In the genomic region with DNA sequence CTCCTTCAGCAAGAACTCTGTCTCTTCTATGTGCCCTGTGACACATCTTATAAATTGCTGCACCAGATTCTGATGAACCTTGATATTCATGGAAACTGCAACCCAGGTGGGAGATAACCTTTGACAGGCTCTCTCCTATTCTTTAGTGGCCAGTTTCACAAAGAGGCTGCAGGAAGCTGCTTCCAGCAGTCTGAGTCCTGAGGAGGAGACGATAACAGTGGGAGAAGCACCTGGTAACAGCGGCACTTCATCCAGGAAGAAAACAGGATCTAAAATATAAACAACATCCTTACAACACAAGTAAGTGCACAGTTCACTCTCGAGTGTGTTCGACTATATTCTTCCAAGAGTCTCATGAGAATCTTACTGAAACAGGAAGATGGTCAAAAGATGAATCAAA, we compare ENCODE assay signal across 32 cellular contexts.
"Had no signal": no experiment of that assay in that cellular context is flagged by ENCODE, and none has a peak within 500 bp of the region (broad histone marks: within the 10 kb centered on the region; RNA-seq: fewer than 3 reads in every experiment).

No MANE protein-coding gene starts in this region.

- H3K4me1 ChIP-seq: adrenal gland, body of pancreas had no signal

- DNase-seq: activated CD4-positive, alpha-beta memory T cell treated with anti-CD3 and anti-CD28 coated beads for 36 hours; activated CD4-positive, alpha-beta T cell treated with anti-CD3 and anti-CD28 coated beads for 36 hours; activated CD4-positive, alpha-beta T cell treated with anti-CD3 and anti-CD28 coated beads, Interleukin-2, amount 10 ng/mL, durations not matched to agents 24 days and 14 days; activated CD4-positive, CD25-positive, alpha-beta regulatory T cell; activated CD4-positive, CD25-positive, alpha-beta regulatory T cell treated with anti-CD3 and anti-CD28 coated beads, Interleukin-2, amount 50 U/mL, for 72 hours; activated CD8-positive, alpha-beta memory T cell treated with anti-CD3 and anti-CD28 coated beads, Interleukin-2, amount 10 ng/mL, durations not matched to agents 7 days and 5 days; activated CD8-positive, alpha-beta memory T cell treated with anti-CD3 and anti-CD28 coated beads, Interleukin-2, amount 50 U/mL, for 4 hours; activated CD8-positive, alpha-beta T cell treated with anti-CD3 and anti-CD28 coated beads, Interleukin-2, amount 10 ng/mL, durations not matched to agents 7 days and 5 days; activated effector memory CD4-positive, alpha-beta T cell treated with anti-CD3 and anti-CD28 coated beads, Interleukin-2, amount 50 U/mL, for 16 hours; activated naive CD4-positive, alpha-beta T cell treated with anti-CD3 and anti-CD28 coated beads for 36 hours; activated naive CD8-positive, alpha-beta T cell treated with anti-CD3 and anti-CD28 coated beads for 36 hours; activated naive CD8-positive, alpha-beta T cell treated with anti-CD3 and anti-CD28 coated beads, Interleukin-2, amount 50 U/mL, for 24 hours; activated T-cell treated with anti-CD3 and anti-CD28 coated beads, Interleukin-2, amount 50 U/mL, for 1 hour; activated T-cell treated with anti-CD3 and anti-CD28 coated beads, Interleukin-2, amount 50 U/mL, for 48 hours; adrenal gland; amygdala; aorta; body of pancreas; caudate nucleus; cortex of kidney; effector CD8-positive, alpha-beta T cell; endodermal cell; foreskin fibroblast; glutamatergic neuron; heart left ventricle; T-helper 1 cell; T-helper 17 cell had no signal

- ATAC-seq: activated CD4-positive, alpha-beta T cell treated with anti-CD3 and anti-CD28 coated beads for 36 hours; activated CD8-positive, alpha-beta memory T cell treated with anti-CD3 and anti-CD28 coated beads, Interleukin-2, amount 10 ng/mL, durations not matched to agents 7 days and 5 days; activated CD8-positive, alpha-beta T cell treated with anti-CD3 and anti-CD28 coated beads, Interleukin-2, amount 10 ng/mL, durations not matched to agents 7 days and 5 days; activated naive CD8-positive, alpha-beta T cell treated with anti-CD3 and anti-CD28 coated beads, Interleukin-2, amount 50 U/mL, for 24 hours; body of pancreas; esophagus mucosa; heart left ventricle; T-helper 17 cell had no signal

- H3K36me3 ChIP-seq: adrenal gland, heart left ventricle had no signal

- H3K27ac Mint-ChIP-seq: activated CD4-positive, alpha-beta memory T cell treated with anti-CD3 and anti-CD28 coated beads for 36 hours; activated CD4-positive, alpha-beta T cell treated with anti-CD3 and anti-CD28 coated beads for 36 hours; activated CD4-positive, alpha-beta T cell treated with anti-CD3 and anti-CD28 coated beads, Interleukin-2, amount 10 ng/mL, durations not matched to agents 24 days and 14 days; activated CD8-positive, alpha-beta memory T cell treated with anti-CD3 and anti-CD28 coated beads, Interleukin-2, amount 10 ng/mL, durations not matched to agents 7 days and 5 days; activated CD8-positive, alpha-beta T cell treated with anti-CD3 and anti-CD28 coated beads, Interleukin-2, amount 10 ng/mL, durations not matched to agents 7 days and 5 days; activated naive CD4-positive, alpha-beta T cell treated with anti-CD3 and anti-CD28 coated beads for 36 hours; activated naive CD4-positive, alpha-beta T cell treated with anti-CD3 and anti-CD28 coated beads, Interleukin-2, amount 50 U/mL, for 24 hours; activated naive CD8-positive, alpha-beta T cell treated with anti-CD3 and anti-CD28 coated beads for 36 hours; activated naive CD8-positive, alpha-beta T cell treated with anti-CD3 and anti-CD28 coated beads, Interleukin-2, amount 50 U/mL, for 24 hours; activated T-helper 1 cell treated with anti-CD3 and anti-CD28 coated beads, Interleukin-12 subunit alpha, Interleukin-12 subunit beta, Interleukin-2, Interleukin-4 antibody, amounts not matched to agents 30 ng/mL and 10 ng/mL and 1 ng/mL, durations not matched to agents 14 hours and 24 hours and 36 hours; activated T-helper 2 cell treated with anti-CD3 and anti-CD28 coated beads, Interferon-gamma antibody, Interleukin-2, Interleukin-4, amounts not matched to agents 10 μg/mL and 5 μg/mL and 100 μg/mL, durations not matched to agents 14 hours and 24 hours and 36 hours; endodermal cell; T-helper 17 cell had no signal

- H3K4me1 Mint-ChIP-seq: activated CD4-positive, alpha-beta T cell treated with anti-CD3 and anti-CD28 coated beads for 36 hours; activated CD8-positive, alpha-beta memory T cell treated with anti-CD3 and anti-CD28 coated beads, Interleukin-2, amount 10 ng/mL, durations not matched to agents 7 days and 5 days; activated naive CD4-positive, alpha-beta T cell treated with anti-CD3 and anti-CD28 coated beads, Interleukin-2, amount 50 U/mL, for 24 hours; activated naive CD8-positive, alpha-beta T cell treated with anti-CD3 and anti-CD28 coated beads for 36 hours; activated naive CD8-positive, alpha-beta T cell treated with anti-CD3 and anti-CD28 coated beads, Interleukin-2, amount 50 U/mL, for 24 hours; endodermal cell; T-helper 17 cell had no signal

- H3K9me3 Mint-ChIP-seq: activated CD4-positive, alpha-beta memory T cell treated with anti-CD3 and anti-CD28 coated beads for 36 hours; activated CD4-positive, alpha-beta T cell treated with anti-CD3 and anti-CD28 coated beads, Interleukin-2, amount 10 ng/mL, durations not matched to agents 24 days and 14 days; activated naive CD4-positive, alpha-beta T cell treated with anti-CD3 and anti-CD28 coated beads for 36 hours; activated naive CD4-positive, alpha-beta T cell treated with anti-CD3 and anti-CD28 coated beads, Interleukin-2, amount 50 U/mL, for 24 hours; activated naive CD8-positive, alpha-beta T cell treated with anti-CD3 and anti-CD28 coated beads for 36 hours; activated naive CD8-positive, alpha-beta T cell treated with anti-CD3 and anti-CD28 coated beads, Interleukin-2, amount 50 U/mL, for 24 hours; activated T-helper 1 cell treated with anti-CD3 and anti-CD28 coated beads, Interleukin-12 subunit alpha, Interleukin-12 subunit beta, Interleukin-2, Interleukin-4 antibody, amounts not matched to agents 30 ng/mL and 10 ng/mL and 1 ng/mL, durations not matched to agents 14 hours and 24 hours and 36 hours; activated T-helper 2 cell treated with anti-CD3 and anti-CD28 coated beads, Interferon-gamma antibody, Interleukin-2, Interleukin-4, amounts not matched to agents 10 μg/mL and 5 μg/mL and 100 μg/mL, durations not matched to agents 14 hours and 24 hours and 36 hours had no signal

- H3K27me3 Mint-ChIP-seq: activated CD4-positive, alpha-beta T cell treated with anti-CD3 and anti-CD28 coated beads for 36 hours; activated naive CD8-positive, alpha-beta T cell treated with anti-CD3 and anti-CD28 coated beads, Interleukin-2, amount 50 U/mL, for 24 hours had no signal

- H3K4me3 Mint-ChIP-seq: activated CD4-positive, alpha-beta memory T cell treated with anti-CD3 and anti-CD28 coated beads for 36 hours; activated CD4-positive, alpha-beta T cell treated with anti-CD3 and anti-CD28 coated beads for 36 hours; activated CD4-positive, alpha-beta T cell treated with anti-CD3 and anti-CD28 coated beads, Interleukin-2, amount 10 ng/mL, durations not matched to agents 24 days and 14 days; activated CD8-positive, alpha-beta memory T cell treated with anti-CD3 and anti-CD28 coated beads, Interleukin-2, amount 10 ng/mL, durations not matched to agents 7 days and 5 days; activated CD8-positive, alpha-beta T cell treated with anti-CD3 and anti-CD28 coated beads, Interleukin-2, amount 10 ng/mL, durations not matched to agents 7 days and 5 days; activated naive CD4-positive, alpha-beta T cell treated with anti-CD3 and anti-CD28 coated beads for 36 hours; activated naive CD4-positive, alpha-beta T cell treated with anti-CD3 and anti-CD28 coated beads, Interleukin-2, amount 50 U/mL, for 24 hours; activated naive CD8-positive, alpha-beta T cell treated with anti-CD3 and anti-CD28 coated beads for 36 hours; activated naive CD8-positive, alpha-beta T cell treated with anti-CD3 and anti-CD28 coated beads, Interleukin-2, amount 50 U/mL, for 24 hours; activated T-helper 1 cell treated with anti-CD3 and anti-CD28 coated beads, Interleukin-12 subunit alpha, Interleukin-12 subunit beta, Interleukin-2, Interleukin-4 antibody, amounts not matched to agents 30 ng/mL and 10 ng/mL and 1 ng/mL, durations not matched to agents 14 hours and 24 hours and 36 hours; endodermal cell; T-helper 17 cell had no signal

- H3K27me3 ChIP-seq: adrenal gland, body of pancreas, heart left ventricle had no signal

- H3K27ac ChIP-seq: adrenal gland, body of pancreas, epithelial cell of prostate, heart left ventricle had no signal

- H3K36me3 Mint-ChIP-seq: activated CD4-positive, alpha-beta memory T cell treated with anti-CD3 and anti-CD28 coated beads for 36 hours; activated CD8-positive, alpha-beta memory T cell treated with anti-CD3 and anti-CD28 coated beads, Interleukin-2, amount 10 ng/mL, durations not matched to agents 7 days and 5 days; activated naive CD4-positive, alpha-beta T cell treated with anti-CD3 and anti-CD28 coated beads, Interleukin-2, amount 50 U/mL, for 24 hours; activated naive CD8-positive, alpha-beta T cell treated with anti-CD3 and anti-CD28 coated beads for 36 hours had no signal

- H3K9me3 ChIP-seq: adrenal gland, body of pancreas, heart left ventricle had no signal

- H3K4me3 ChIP-seq: adrenal gland, body of pancreas, heart left ventricle had no signal
